Comparison of ENCODE assay signal across 1 cellular context in the genomic region with DNA sequence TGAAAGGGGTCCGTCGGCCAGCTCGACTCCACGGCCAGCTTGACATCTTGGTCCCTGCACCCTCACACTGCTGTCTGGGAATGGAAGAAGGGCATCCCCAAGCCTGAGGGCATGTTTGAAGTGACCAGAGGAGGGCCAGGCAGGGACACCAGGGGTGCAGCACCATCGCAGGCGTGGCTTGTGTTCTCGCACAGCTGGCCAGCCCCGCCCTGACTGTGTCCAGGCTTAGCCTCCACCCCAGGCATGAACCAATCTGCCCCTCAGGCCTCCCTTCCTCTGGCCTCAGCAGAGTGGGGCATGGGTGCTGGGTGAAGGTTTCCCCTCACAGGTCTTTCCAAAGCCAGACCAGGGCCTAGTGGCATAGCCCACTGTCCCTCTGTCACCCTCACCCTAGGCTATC.
TF ChIP-seq lines count a peak whose summit lies in the region.

No MANE protein-coding gene starts in this region.

TF ChIP-seq in IMR-90, 13 proteins besides CTCF, POLR2A, EP300 and RAD21:
- TF ChIP-seq RCOR1 (IDR thresholded peaks at IDR 0.05; ENCODE audit: insufficient replicate concordance, low read length): no peak
- TF ChIP-seq NFE2L2 (IDR thresholded peaks at IDR 0.05; ENCODE audit: low read depth, low read length): no peak
- no peak for TF ChIP-seq RFX5 (IDR thresholded peaks at IDR 0.05; ENCODE audit: low read depth, low read length)
- TF ChIP-seq CEBPB (IDR thresholded peaks at IDR 0.05; ENCODE audit: low read depth, low read length): no peak
- no peak for TF ChIP-seq SMC3 (IDR thresholded peaks at IDR 0.05; ENCODE audit: low read depth, low read length)
- TF ChIP-seq MXI1 (IDR thresholded peaks at IDR 0.05; ENCODE audit: borderline replicate concordance, low read depth, low read length): no peak
- no peak for TF ChIP-seq MAFK (IDR thresholded peaks at IDR 0.05; ENCODE audit: low read depth, low read length)
- TF ChIP-seq MAZ (IDR thresholded peaks at IDR 0.05; ENCODE audit: borderline replicate concordance, low read depth, low read length): no peak
- TF ChIP-seq BHLHE40 (IDR thresholded peaks at IDR 0.05; ENCODE audit: low read depth, low read length): no peak
- no peak for TF ChIP-seq CHD1 (IDR thresholded peaks at IDR 0.05; ENCODE audit: low read depth, low read length)
- TF ChIP-seq, protein P1, sequence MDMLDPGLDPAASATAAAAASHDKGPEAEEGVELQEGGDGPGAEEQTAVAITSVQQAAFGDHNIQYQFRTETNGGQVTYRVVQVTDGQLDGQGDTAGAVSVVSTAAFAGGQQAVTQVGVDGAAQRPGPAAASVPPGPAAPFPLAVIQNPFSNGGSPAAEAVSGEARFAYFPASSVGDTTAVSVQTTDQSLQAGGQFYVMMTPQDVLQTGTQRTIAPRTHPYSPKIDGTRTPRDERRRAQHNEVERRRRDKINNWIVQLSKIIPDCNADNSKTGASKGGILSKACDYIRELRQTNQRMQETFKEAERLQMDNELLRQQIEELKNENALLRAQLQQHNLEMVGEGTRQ (IDR thresholded peaks at IDR 0.05; ENCODE audit: low read depth, low read length): no peak
- TF ChIP-seq FOS (IDR thresholded peaks at IDR 0.05; ENCODE audit: low read depth, low read length): no peak
- no peak for TF ChIP-seq ELK1 (IDR thresholded peaks at IDR 0.05; ENCODE audit: borderline replicate concordance, low read depth, low read length)
